ENCODE assay signal across 29 cellular contexts in the genomic region with DNA sequence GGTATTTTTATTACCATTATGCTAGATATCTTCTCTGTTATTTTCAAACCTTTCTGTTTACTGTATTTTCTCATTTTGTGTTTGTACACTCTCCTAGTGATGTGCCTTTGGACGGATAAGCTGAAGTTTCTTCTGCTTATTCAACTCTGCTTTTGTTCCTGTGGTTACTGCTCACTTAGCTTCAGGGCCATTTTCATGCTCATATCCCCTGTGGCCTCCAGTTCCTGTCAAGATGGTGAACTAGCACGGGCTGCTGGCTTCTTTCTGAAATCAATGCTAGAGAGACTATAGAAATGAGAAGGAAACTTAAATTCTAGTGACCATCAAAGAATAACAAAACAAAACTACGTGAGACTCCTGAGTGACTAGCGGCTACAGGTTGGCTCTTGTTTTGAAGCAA. TPM values are rescaled to one million over a fixed set of nuclear protein-coding genes. Genes with fewer than 3 reads are reported as not detected.
DNase-seq lines count a peak whose midpoint lies in the region; ATAC-seq, FAIRE-seq and TF ChIP-seq lines count a peak whose summit lies in the region.
"Had no signal": no experiment of that assay in that cellular context is flagged by ENCODE, and none has a peak within 500 bp of the region (broad histone marks: within the 10 kb centered on the region; RNA-seq: fewer than 3 reads in every experiment).

No MANE protein-coding gene starts in this region.

- H3K36me3 ChIP-seq in GM12878 (ENCODE audit: control insufficient read depth in 2 of 2, insufficient read depth in 2 of 2, low read length in 1 of 2), result no peaks in the 10 kb centered on the region
- no peaks in the 10 kb centered on the region for H3K36me3 ChIP-seq in stomach
- no peaks in the 10 kb centered on the region for H3K36me3 ChIP-seq in endodermal cell (ENCODE audit: control insufficient read depth, insufficient read depth, low read length)

- TF ChIP-seq EP300 in GM12878 (IDR thresholded peaks at IDR 0.05; ENCODE audit: borderline replicate concordance in 1 of 2, control insufficient read depth in 1 of 2, low read depth in 2 of 2, low read length in 2 of 2) (no peak), stomach (IDR thresholded peaks at IDR 0.05) (no peak)

- H3K9me3 ChIP-seq in GM12878 (replicated peaks; ENCODE audit: control insufficient read depth, insufficient read depth, low read length), result no peaks in the 10 kb centered on the region; the same call in 1 of the 3 replicates
- H3K9me3 ChIP-seq in stomach, result peaks cover 0 to 4% (median 0%) of the 10 kb centered on the region in 4 donors
- no peaks in the 10 kb centered on the region for H3K9me3 ChIP-seq in endodermal cell (ENCODE audit: control insufficient read depth, low read length)

- intact Hi-C loops in GM12878 (cut with micrococcal nuclease; ENCODE audit: unreplicated experiment) (no loop called here), stomach (cut with DNase I; ENCODE audit: low total_unique reads) (no loop called here)
- intact Hi-C loops in activated CD8-positive, alpha-beta T cell treated with anti-CD3 and anti-CD28 coated beads for 36 hours (cut with micrococcal nuclease), result no loop called here

- SMC1A ChIA-PET in GM12878 (lab: Charles Lee; ENCODE audit: uncharacterized antibody, unreplicated experiment), result no interaction called here

- H3K4me2 ChIP-seq in GM12878 (ENCODE audit: control insufficient read depth, insufficient read depth), result no peak overlapping the region
- H3K4me2 ChIP-seq: PC-9 had no signal

- H3K36me3 Mint-ChIP-seq in activated CD8-positive, alpha-beta T cell treated with anti-CD3 and anti-CD28 coated beads for 36 hours (ENCODE audit: low read depth), result no peaks in the 10 kb centered on the region
- H3K36me3 Mint-ChIP-seq in endodermal cell (ENCODE audit: low read depth), result no peaks in the 10 kb centered on the region
- H3K36me3 Mint-ChIP-seq: CD8-positive, alpha-beta T cell had no signal

- no TSS peak for BruUV-seq in GM12878 (replicated peaks; lab: Mats Ljungman, UMichigan)

- no peaks in the 10 kb centered on the region for H3K4me1 Mint-ChIP-seq in activated CD8-positive, alpha-beta T cell treated with anti-CD3 and anti-CD28 coated beads for 36 hours (ENCODE audit: low read depth)
- H3K4me1 Mint-ChIP-seq in endodermal cell, result peaks cover 7% of the 10 kb centered on the region
- H3K4me1 Mint-ChIP-seq: T-helper 17 cell had no signal

- no peaks in the 10 kb centered on the region for H3K27me3 Mint-ChIP-seq in activated CD8-positive, alpha-beta T cell treated with anti-CD3 and anti-CD28 coated beads for 36 hours
- H3K27me3 Mint-ChIP-seq in endodermal cell (ENCODE audit: insufficient read depth), result peaks cover 3% of the 10 kb centered on the region

- H2AFZ ChIP-seq in GM12878 (ENCODE audit: control insufficient read depth, low read depth, low read length), result no peak overlapping the region
- H2AFZ ChIP-seq: PC-9 had no signal

- H3K4me1 ChIP-seq in GM12878 (ENCODE audit: control insufficient read depth, insufficient read depth, low read length), result no peaks in the 10 kb centered on the region
- no peaks in the 10 kb centered on the region for H3K4me1 ChIP-seq in stomach
- no peaks in the 10 kb centered on the region for H3K4me1 ChIP-seq in endodermal cell (ENCODE audit: control insufficient read depth, insufficient read depth, low read length)

- H3K79me2 ChIP-seq in GM12878 (ENCODE audit: control insufficient read depth, insufficient read depth, low read length), result no peaks in the 10 kb centered on the region

- H3K27me3 ChIP-seq in GM12878 (replicated peaks in 1 of 2; ENCODE audit: control insufficient read depth in 2 of 2, insufficient read depth in 2 of 2, low read length in 1 of 2) (no peaks in the 10 kb centered on the region), stomach (no peaks in the 10 kb centered on the region), endodermal cell (ENCODE audit: control insufficient read depth, insufficient read depth, low read length, poor library complexity, severe bottlenecking) (no peaks in the 10 kb centered on the region)

- no peak for TF ChIP-seq CTCF in GM12878 (IDR thresholded peaks at IDR 0.05 in 2 of 3, conservative IDR thresholded peaks at IDR 0.05 in 1 of 3; ENCODE audit: control insufficient read depth in 2 of 3, extremely low read depth in 1 of 3, insufficient read depth in 1 of 3, low read depth in 3 of 3, low read length in 3 of 3)
- TF ChIP-seq CTCF in stomach (IDR thresholded peaks at IDR 0.05), result no peak
- no peak for TF ChIP-seq CTCF in activated CD8-positive, alpha-beta T cell treated with anti-CD3 and anti-CD28 coated beads for 36 hours (IDR thresholded peaks at IDR 0.05)
- no peak for TF ChIP-seq CTCF in endodermal cell (conservative IDR thresholded peaks at IDR 0.05)

- H4K20me1 ChIP-seq in GM12878 (ENCODE audit: control insufficient read depth, insufficient read depth), result no peaks in the 10 kb centered on the region

- TF ChIP-seq POLR2A in GM12878 (IDR thresholded peaks at IDR 0.05; ENCODE audit: low read depth, low read length) (no peak), stomach (IDR thresholded peaks at IDR 0.05) (no peak)

- DNase-seq in GM12878 (ENCODE audit: low read depth, low spot score) (no peak), stomach (no peak), endodermal cell (no peak)
- no peak for DNase-seq in activated CD8-positive, alpha-beta T cell treated with anti-CD3 and anti-CD28 coated beads for 36 hours
- DNase-seq: CD8-positive, alpha-beta T cell; DMS153; H9; HFFc6; MM.1S; NCI-H1048; NCI-H1417 treated with DMSO at 0.1 percent for 48 hours; NCI-H187; NCI-H2107; NCI-H2227 treated with DMSO at 0.1 percent for 48 hours; NCI-H510A; NCI-H748 treated with DMSO at 0.1 percent for 48 hours; PC-9; RPMI8226; SHP77; SW 1271; T-helper 17 cell had no signal

- no peak for TF ChIP-seq RAD21 in GM12878 (IDR thresholded peaks at IDR 0.05; ENCODE audit: insufficient read depth, low read depth, low read length)

- in situ Hi-C loops in GM12878 (cut with MboI), result no loop called here

- RAD21 ChIA-PET in GM12878 (lab: Charles Lee; ENCODE audit: unreplicated experiment), result no interaction called here

- 0% methylated on average over 4 of the region's 4 CpGs for WGBS in GM12878 (ENCODE audit: insufficient coverage, insufficient replicate concordance, low lambda C conversion rate, missing lambda C conversion rate)
- 63 to 77% (median 69%) methylated on average over 4 of the region's 4 CpGs for WGBS in stomach, 5 donors
- 74 to 97% methylated on average over 3 to 4 of the region's 4 CpGs for WGBS in endodermal cell (ENCODE audit: insufficient coverage in 1 of 2, insufficient read length in 1 of 2), 2 experiments

- no peak overlapping the region for H3K4me3 Mint-ChIP-seq in activated CD8-positive, alpha-beta T cell treated with anti-CD3 and anti-CD28 coated beads for 36 hours
- H3K4me3 Mint-ChIP-seq in endodermal cell, result no peak overlapping the region
- H3K4me3 Mint-ChIP-seq: CD8-positive, alpha-beta T cell; H9; HFFc6; T-helper 17 cell had no signal

- POLR2A ChIA-PET in GM12878 (lab: Charles Lee), result no interaction called here
- POLR2A ChIA-PET in activated CD8-positive, alpha-beta T cell treated with anti-CD3 and anti-CD28 coated beads for 36 hours (lab: Charles Lee), result no interaction called here

- H3K9me3 Mint-ChIP-seq in activated CD8-positive, alpha-beta T cell treated with anti-CD3 and anti-CD28 coated beads for 36 hours, result no peaks in the 10 kb centered on the region
- no peaks in the 10 kb centered on the region for H3K9me3 Mint-ChIP-seq in endodermal cell
- H3K9me3 Mint-ChIP-seq: CD8-positive, alpha-beta T cell; HFFc6 had no signal

- CTCF ChIA-PET in GM12878 (lab: Yijun Ruan, JAX), result no interaction called here
- CTCF ChIA-PET in activated CD8-positive, alpha-beta T cell treated with anti-CD3 and anti-CD28 coated beads for 36 hours (lab: Charles Lee), result interaction anchor here (0.8 kb wide), 1 partner anchor 42 kb away, joined by 4 read pairs; no protein-coding TSS in a partner anchor

- ATAC-seq in GM19351 (IDR thresholded peaks at IDR 0.05; ENCODE audit: unreplicated experiment) (peak; percentile 77), HG02885 (IDR thresholded peaks at IDR 0.05; ENCODE audit: poor library complexity, unreplicated experiment) (peak; percentile 64), GM12878 (no peak), GM19455 (IDR thresholded peaks at IDR 0.05; ENCODE audit: unreplicated experiment) (no peak)
- no peak for ATAC-seq in activated CD8-positive, alpha-beta T cell treated with anti-CD3 and anti-CD28 coated beads for 36 hours
- ATAC-seq: CD8-positive, alpha-beta T cell; T-helper 17 cell had no signal

- H3K27ac ChIP-seq in GM12878 (ENCODE audit: control insufficient read depth, insufficient read depth) (no peak overlapping the region), stomach (no peak overlapping the region), endodermal cell (ENCODE audit: low read depth, low read length) (no peak overlapping the region)
- H3K27ac ChIP-seq: PC-9 had no signal

- H3K9ac ChIP-seq in GM12878 (ENCODE audit: control insufficient read depth, insufficient read depth, low read length), result no peak overlapping the region
- H3K9ac ChIP-seq in endodermal cell (ENCODE audit: extremely low read depth, low read length, poor library complexity, severe bottlenecking), result no peak overlapping the region

- H3K27ac Mint-ChIP-seq in activated CD8-positive, alpha-beta T cell treated with anti-CD3 and anti-CD28 coated beads for 36 hours, result no peak overlapping the region
- no peak overlapping the region for H3K27ac Mint-ChIP-seq in endodermal cell
- H3K27ac Mint-ChIP-seq: CD8-positive, alpha-beta T cell; H9; HFFc6; T-helper 17 cell had no signal

- peak; percentile 66 for FAIRE-seq in GM12878 (lab: Jason Lieb, UNC)
- FAIRE-seq: GM18507 had no signal

- no peak overlapping the region for H3K4me3 ChIP-seq in GM12878
- H3K4me3 ChIP-seq in stomach, result no peak overlapping the region
- no peak overlapping the region for H3K4me3 ChIP-seq in endodermal cell (ENCODE audit: low read length)
- H3K4me3 ChIP-seq: PC-9 had no signal

RNA-seq across cellular contexts. Expression of gene CST8, which starts 6.8 kb away (rescaled TPM):
- not detected in 2 replicates for total RNA-seq in GM12878 (2013; cell fraction: nucleolus; rRNA removed)
- total RNA-seq in GM12878 (2014; rRNA removed) (not detected in 2 replicates), GM12878 (2014; rRNA removed; fragmentation: Illumina TruSeq; extraction: Trizol) (not detected in 2 replicates), GM12878 (2021) (not detected in 2 replicates), stomach (not detected), endodermal cell (not detected)
- polyA plus RNA-seq in GM12878 (2011; ENCODE audit: low read depth), result not detected
- polyA plus RNA-seq in GM12878 (2011; rRNA removed) (not detected in 2 replicates), GM12878 (2014; fragmentation: Illumina TruSeq; extraction: Trizol) (not detected in 2 replicates), GM12878 (2014; fragmentation: Nextera tagmentation; extraction: Ambion mirVana) (not detected), GM12878 (2014; rRNA removed) (not detected in 2 replicates), GM12878 (2016; fragmentation: Nextera tagmentation; extraction: Ambion mirVana) (not detected), stomach (not detected)
- polyA plus RNA-seq in GM12878 (2011; cell fraction: cytosol; rRNA removed), result not detected in 2 replicates
- polyA plus RNA-seq in GM12878 (2011; cell fraction: nucleus; rRNA removed), result not detected in 2 replicates
- polyA plus RNA-seq in GM12878 (2012), result not detected in 2 replicates
- polyA minus RNA-seq in GM12878 (2011; rRNA and poly(A)+ RNA removed), result not detected in 2 replicates
- polyA minus RNA-seq in GM12878 (2011; cell fraction: cytosol; rRNA and poly(A)+ RNA removed), result not detected in 2 replicates
- polyA minus RNA-seq in GM12878 (2011; cell fraction: nucleus; rRNA and poly(A)+ RNA removed), result not detected in 2 replicates
- total RNA-seq in activated CD8-positive, alpha-beta T cell treated with anti-CD3 and anti-CD28 coated beads for 36 hours, result not detected
- not detected for polyA plus RNA-seq in endodermal cell (2013, experiment 1 of 2)
- not detected for polyA plus RNA-seq in endodermal cell (2013, experiment 2 of 2)
- total RNA-seq: A673; CD8-positive, alpha-beta T cell; G401; H9; HFFc6; LHCN-M2; PC-9; T-helper 17 cell had no signal
- polyA plus RNA-seq: BJ had no signal

RNA-seq across cellular contexts. Expression of gene CST11, which starts 31.4 kb away (rescaled TPM):
- total RNA-seq in GM12878 (2013; cell fraction: nucleolus; rRNA removed), result not detected in 2 replicates
- total RNA-seq in GM12878 (2014; rRNA removed), result not detected in 2 replicates
- total RNA-seq in GM12878 (2014; rRNA removed; fragmentation: Illumina TruSeq; extraction: Trizol), result not detected in 2 replicates
- not detected in 2 replicates for total RNA-seq in GM12878 (2021)
- polyA plus RNA-seq in GM12878 (2011; ENCODE audit: low read depth), result not detected
- 0.33 and 0.35 TPM in 2 replicates for polyA plus RNA-seq in GM12878 (2011; rRNA removed)
- 0.27 and 0.39 TPM in 2 replicates for polyA plus RNA-seq in GM12878 (2011; cell fraction: cytosol; rRNA removed)
- not detected in 2 replicates for polyA plus RNA-seq in GM12878 (2011; cell fraction: nucleus; rRNA removed)
- not detected in 2 replicates for polyA plus RNA-seq in GM12878 (2012)
- polyA plus RNA-seq in GM12878 (2014; fragmentation: Illumina TruSeq; extraction: Trizol), result not detected in 2 replicates
- not detected for polyA plus RNA-seq in GM12878 (2014; fragmentation: Nextera tagmentation; extraction: Ambion mirVana)
- polyA plus RNA-seq in GM12878 (2014; rRNA removed), result not detected in 2 replicates
- not detected for polyA plus RNA-seq in GM12878 (2016; fragmentation: Nextera tagmentation; extraction: Ambion mirVana)
- not detected in 2 replicates for polyA minus RNA-seq in GM12878 (2011; rRNA and poly(A)+ RNA removed)
- not detected in 2 replicates for polyA minus RNA-seq in GM12878 (2011; cell fraction: cytosol; rRNA and poly(A)+ RNA removed)
- not detected in 2 replicates for polyA minus RNA-seq in GM12878 (2011; cell fraction: nucleus; rRNA and poly(A)+ RNA removed)
- total RNA-seq in stomach, result not detected
- polyA plus RNA-seq in stomach, result not detected
- not detected for total RNA-seq in activated CD8-positive, alpha-beta T cell treated with anti-CD3 and anti-CD28 coated beads for 36 hours
- total RNA-seq in endodermal cell, result under 1 TPM in 1 of 2 donors, not detected in 1; 0.69 TPM
- not detected for polyA plus RNA-seq in endodermal cell (2013, experiment 1 of 2)
- not detected for polyA plus RNA-seq in endodermal cell (2013, experiment 2 of 2)
- total RNA-seq: A673; CD8-positive, alpha-beta T cell; G401; H9; HFFc6; LHCN-M2; PC-9; T-helper 17 cell had no signal
- polyA plus RNA-seq: BJ had no signal

RNA-seq across cellular contexts. Expression of gene CSTL1, which starts 44.6 kb away (rescaled TPM):
- not detected in 2 replicates for total RNA-seq in GM12878 (2013; cell fraction: nucleolus; rRNA removed)
- not detected in 2 replicates for total RNA-seq in GM12878 (2014; rRNA removed)
- not detected in 2 replicates for total RNA-seq in GM12878 (2014; rRNA removed; fragmentation: Illumina TruSeq; extraction: Trizol)
- total RNA-seq in GM12878 (2021), result not detected in 2 replicates
- not detected for polyA plus RNA-seq in GM12878 (2011; ENCODE audit: low read depth)
- polyA plus RNA-seq in GM12878 (2011; rRNA removed), result not detected in 2 replicates
- not detected in 2 replicates for polyA plus RNA-seq in GM12878 (2011; cell fraction: cytosol; rRNA removed)
- polyA plus RNA-seq in GM12878 (2011; cell fraction: nucleus; rRNA removed), result not detected in 2 replicates
- not detected in 2 replicates for polyA plus RNA-seq in GM12878 (2012)
- not detected in 2 replicates for polyA plus RNA-seq in GM12878 (2014; fragmentation: Illumina TruSeq; extraction: Trizol)
- polyA plus RNA-seq in GM12878 (2014; fragmentation: Nextera tagmentation; extraction: Ambion mirVana), result not detected
- polyA plus RNA-seq in GM12878 (2014; rRNA removed), result not detected in 2 replicates
- polyA plus RNA-seq in GM12878 (2016; fragmentation: Nextera tagmentation; extraction: Ambion mirVana), result not detected
- not detected in 2 replicates for polyA minus RNA-seq in GM12878 (2011; rRNA and poly(A)+ RNA removed)
- not detected in 2 replicates for polyA minus RNA-seq in GM12878 (2011; cell fraction: cytosol; rRNA and poly(A)+ RNA removed)
- not detected in 2 replicates for polyA minus RNA-seq in GM12878 (2011; cell fraction: nucleus; rRNA and poly(A)+ RNA removed)
- total RNA-seq in stomach, result 10 to 100 TPM in 1 of 5 donors, not detected in 4; 39.4 TPM
- polyA plus RNA-seq in stomach, result not detected
- total RNA-seq in activated CD8-positive, alpha-beta T cell treated with anti-CD3 and anti-CD28 coated beads for 36 hours, result not detected
- not detected for total RNA-seq in endodermal cell
- polyA plus RNA-seq in endodermal cell (2013, experiment 1 of 2), result not detected
- not detected for polyA plus RNA-seq in endodermal cell (2013, experiment 2 of 2)
- total RNA-seq: A673; CD8-positive, alpha-beta T cell; G401; H9; HFFc6; LHCN-M2; PC-9; T-helper 17 cell had no signal
- polyA plus RNA-seq: BJ had no signal

Comparison
In these comparisons a context has a peak if more than half of its experiments do, and no peak if none do; other contexts are left out.
1. ATAC-seq: peak in GM19351 (single experiment) and HG02885 (single experiment); none in GM12878 (single experiment), GM19455 (single experiment) and activated CD8-positive, alpha-beta T cell treated with anti-CD3 and anti-CD28 coated beads for 36 hours (single experiment).